Comparison of ENCODE assay signal across 10 cellular contexts in genomic region chr3:20103731-20104130, GRCh38.
A peak's percentile ranks its signal among the peaks of the same experiment; 100 is the strongest.
DNase-seq lines count a peak whose midpoint lies in the region; ATAC-seq and TF ChIP-seq lines count a peak whose summit lies in the region.
"Had no signal": no experiment of that assay in that cellular context is flagged by ENCODE, and none has a peak within 500 bp of the region (broad histone marks: within the 10 kb centered on the region; RNA-seq: fewer than 3 reads in every experiment).

No MANE protein-coding gene starts in this region.

- no peaks in the 10 kb centered on the region for H3K27me3 ChIP-seq in CD4-positive, alpha-beta T cell (ENCODE audit: control insufficient read depth, insufficient read depth, low read length)
- H3K27me3 ChIP-seq: thyroid gland had no signal

- H3K27ac ChIP-seq in CD4-positive, alpha-beta T cell (ENCODE audit: low read depth, low read length): no peak overlapping the region
- H3K27ac ChIP-seq: thyroid gland had no signal

- peak overlapping the region; percentile 63 for H3K4me3 Mint-ChIP-seq in CD4-positive, alpha-beta T cell
- peak overlapping the region; percentile 22 for H3K4me3 Mint-ChIP-seq in activated T-helper 2 cell treated with anti-CD3 and anti-CD28 coated beads, Interferon-gamma antibody, Interleukin-2, Interleukin-4, amounts not matched to agents 10 μg/mL and 5 μg/mL and 100 μg/mL, durations not matched to agents 14 hours and 24 hours and 36 hours (ENCODE audit: low read depth)

- POLR2A ChIA-PET in CD4-positive, alpha-beta T cell (lab: Charles Lee): interaction anchor here (0.7 to 2.7 kb wide), 2 partner anchors 13 to 63 kb away, joined by 3 to 15 read pairs; partner anchors contain the start of gene KAT2B

- H3K36me3 Mint-ChIP-seq in CD4-positive, alpha-beta T cell (ENCODE audit: low read depth): peaks cover 58% of the 10 kb centered on the region
- peaks cover 25% of the 10 kb centered on the region for H3K36me3 Mint-ChIP-seq in activated T-helper 2 cell treated with anti-CD3 and anti-CD28 coated beads, Interferon-gamma antibody, Interleukin-2, Interleukin-4, amounts not matched to agents 10 μg/mL and 5 μg/mL and 100 μg/mL, durations not matched to agents 14 hours and 24 hours and 36 hours (ENCODE audit: low read depth)

- ATAC-seq in CD4-positive, alpha-beta T cell (ENCODE audit: poor library complexity): no peak
- ATAC-seq in GM19328 (IDR thresholded peaks at IDR 0.05; ENCODE audit: unreplicated experiment) (peak; percentile 33), HG02973 (IDR thresholded peaks at IDR 0.05; ENCODE audit: unreplicated experiment) (peak; percentile 36)

- CTCF ChIA-PET in CD4-positive, alpha-beta T cell (lab: Charles Lee): interaction anchor here (0.8 to 2.1 kb wide), 5 partner anchors 8 to 64 kb away, joined by 3 to 7 read pairs (median 3); partner anchors contain the start of gene KAT2B

- H3K4me1 Mint-ChIP-seq in CD4-positive, alpha-beta T cell (ENCODE audit: low read depth): peaks cover 54% of the 10 kb centered on the region
- peaks cover 58% of the 10 kb centered on the region for H3K4me1 Mint-ChIP-seq in activated T-helper 2 cell treated with anti-CD3 and anti-CD28 coated beads, Interferon-gamma antibody, Interleukin-2, Interleukin-4, amounts not matched to agents 10 μg/mL and 5 μg/mL and 100 μg/mL, durations not matched to agents 14 hours and 24 hours and 36 hours (ENCODE audit: low read depth)

- no peak for TF ChIP-seq CTCF in CD4-positive, alpha-beta T cell (IDR thresholded peaks at IDR 0.05)
- TF ChIP-seq CTCF in GM10266 (IDR thresholded peaks at IDR 0.05; ENCODE audit: control insufficient read depth, insufficient read depth, low read depth, missing control alignments): no peak

- intact Hi-C loops in CD4-positive, alpha-beta T cell (cut with DNase I, micrococcal nuclease): loop anchor here in 1 of 2 experiments (10.0 kb wide), 1 partner anchor 59 kb away; the partner anchor contains the start of gene KAT2B
- intact Hi-C loops in activated T-helper 2 cell treated with anti-CD3 and anti-CD28 coated beads, Interferon-gamma antibody, Interleukin-2, Interleukin-4, amounts not matched to agents 10 μg/mL and 5 μg/mL and 100 μg/mL, durations not matched to agents 14 hours and 24 hours and 36 hours (cut with micrococcal nuclease): loop anchor here (1.0 kb wide), 5 partner anchors 42 to 166 kb away; partner anchors contain the start of gene SGO1

- no peaks in the 10 kb centered on the region for H3K9me3 ChIP-seq in CD4-positive, alpha-beta T cell (ENCODE audit: control insufficient read depth, low read length)
- H3K9me3 ChIP-seq: thyroid gland had no signal

- no peaks in the 10 kb centered on the region for H3K27me3 Mint-ChIP-seq in CD4-positive, alpha-beta T cell
- no peaks in the 10 kb centered on the region for H3K27me3 Mint-ChIP-seq in activated T-helper 2 cell treated with anti-CD3 and anti-CD28 coated beads, Interferon-gamma antibody, Interleukin-2, Interleukin-4, amounts not matched to agents 10 μg/mL and 5 μg/mL and 100 μg/mL, durations not matched to agents 14 hours and 24 hours and 36 hours (ENCODE audit: low read depth)

- H3K27ac Mint-ChIP-seq in CD4-positive, alpha-beta T cell: peak overlapping the region; percentile 86
- H3K27ac Mint-ChIP-seq in activated T-helper 2 cell treated with anti-CD3 and anti-CD28 coated beads, Interferon-gamma antibody, Interleukin-2, Interleukin-4, amounts not matched to agents 10 μg/mL and 5 μg/mL and 100 μg/mL, durations not matched to agents 14 hours and 24 hours and 36 hours: peak overlapping the region; percentile 50

- DNase-seq in CD4-positive, alpha-beta T cell: no peak
- no peak for DNase-seq in activated T-helper 2 cell treated with anti-CD3 and anti-CD28 coated beads, Interferon-gamma antibody, Interleukin-2, Interleukin-4, amounts not matched to agents 10 μg/mL and 5 μg/mL and 100 μg/mL, durations not matched to agents 14 hours and 24 hours and 36 hours (ENCODE audit: low spot score)
- no peak for DNase-seq in GM10266 (ENCODE audit: extremely low spot score)
- no peak for DNase-seq in cortex of kidney (lab: John Stamatoyannopoulos, UW)
- no peak for DNase-seq in medulla oblongata (ENCODE audit: extremely low spot score)
- no peak for DNase-seq in MV-4-11 (lab: John Stamatoyannopoulos, UW)
- DNase-seq: NCI-H82, thyroid gland had no signal

- no peaks in the 10 kb centered on the region for H3K9me3 Mint-ChIP-seq in CD4-positive, alpha-beta T cell
- no peaks in the 10 kb centered on the region for H3K9me3 Mint-ChIP-seq in activated T-helper 2 cell treated with anti-CD3 and anti-CD28 coated beads, Interferon-gamma antibody, Interleukin-2, Interleukin-4, amounts not matched to agents 10 μg/mL and 5 μg/mL and 100 μg/mL, durations not matched to agents 14 hours and 24 hours and 36 hours
